In genomic region chr19:54141356-54141755, GRCh38 we compare ENCODE assay signal across 17 cellular contexts. TPM values are rescaled to one million over a fixed set of nuclear protein-coding genes. Genes with fewer than 3 reads are reported as not detected.
A peak's percentile ranks its signal among the peaks of the same experiment; 100 is the strongest.
DNase-seq lines count a peak whose midpoint lies in the region; ATAC-seq, FAIRE-seq and TF ChIP-seq lines count a peak whose summit lies in the region.
"Had no signal": no experiment of that assay in that cellular context is flagged by ENCODE, and none has a peak within 500 bp of the region (broad histone marks: within the 10 kb centered on the region; RNA-seq: fewer than 3 reads in every experiment).

No MANE protein-coding gene starts in this region.

- FAIRE-seq in HepG2 (lab: Jason Lieb, UNC) = no peak

- ATAC-seq in CD4-positive, CD25-positive, alpha-beta regulatory T cell (ENCODE audit: low read depth in 2 of 2) = no peak
- ATAC-seq in HepG2 (no peak), HG02870 (IDR thresholded peaks at IDR 0.05; ENCODE audit: unreplicated experiment) (no peak)
- ATAC-seq: activated CD8-positive, alpha-beta memory T cell treated with anti-CD3 and anti-CD28 coated beads, Interleukin-2, amount 10 ng/mL, durations not matched to agents 7 days and 5 days; sciatic nerve; stimulated activated memory B cell treated with anti-CD40 and anti-IgM and Interleukin-4, amounts not matched to agents 10 μg/mL and 1 μg/mL and 100 μg/mL, for 72 hours had no signal

- no peak overlapping the region for H3K9ac ChIP-seq in HepG2 (ENCODE audit: insufficient read depth, low read depth, low read length)

- peak overlapping the region; percentile 28 for H3K27ac ChIP-seq in CD4-positive, CD25-positive, alpha-beta regulatory T cell (ENCODE audit: insufficient read depth, low read length, poor library complexity, severe bottlenecking)
- H3K27ac ChIP-seq in HepG2 (ENCODE audit: extremely low read length, insufficient read depth, low read length) = no peak overlapping the region
- H3K27ac ChIP-seq: SK-N-MC, uterus had no signal

- H3K4me1 ChIP-seq in CD4-positive, CD25-positive, alpha-beta regulatory T cell (ENCODE audit: control insufficient read depth, insufficient read depth, low read length, poor library complexity, severe bottlenecking) = peaks cover 38% of the 10 kb centered on the region
- peaks cover 29% of the 10 kb centered on the region for H3K4me1 ChIP-seq in HepG2 (ENCODE audit: insufficient read depth, low read length)

- H3K4me3 ChIP-seq in CD4-positive, CD25-positive, alpha-beta regulatory T cell (ENCODE audit: low read depth, low read length) = no peak overlapping the region
- no peak overlapping the region for H3K4me3 ChIP-seq in HepG2 (replicated peaks in 1 of 3; ENCODE audit: insufficient read depth in 1 of 3, low read depth in 2 of 3, low read length in 3 of 3)
- H3K4me3 ChIP-seq: breast epithelium, SK-N-MC, uterus had no signal

- H3K4me3 Mint-ChIP-seq in CD4-positive, CD25-positive, alpha-beta regulatory T cell = peak overlapping the region in 1 of 4 donors; percentile 89
- peak overlapping the region in 1 of 5 experiments; percentile 94 for H3K4me3 Mint-ChIP-seq in brain
- H3K4me3 Mint-ChIP-seq: activated CD8-positive, alpha-beta memory T cell treated with anti-CD3 and anti-CD28 coated beads, Interleukin-2, amount 10 ng/mL, durations not matched to agents 7 days and 5 days; stimulated activated memory B cell treated with anti-CD40 and anti-IgM and Interleukin-4, amounts not matched to agents 10 μg/mL and 1 μg/mL and 100 μg/mL, for 72 hours had no signal

- peaks cover 23% of the 10 kb centered on the region for H3K36me3 Mint-ChIP-seq in CD4-positive, CD25-positive, alpha-beta regulatory T cell
- peaks cover 40% of the 10 kb centered on the region for H3K36me3 Mint-ChIP-seq in brain

- H3K4me2 ChIP-seq in HepG2 (ENCODE audit: low read depth, low read length) = no peak overlapping the region

- no peak for DNase-seq in CD4-positive, CD25-positive, alpha-beta regulatory T cell
- no peak for DNase-seq in HepG2 (ENCODE audit: low spot score)
- DNase-seq: activated CD8-positive, alpha-beta memory T cell treated with anti-CD3 and anti-CD28 coated beads, Interleukin-2, amount 10 ng/mL, durations not matched to agents 7 days and 5 days; activated naive CD4-positive, alpha-beta T cell treated with Interleukin-2 at 50 U/mL for 16 hours; Karpas-422; mesendoderm; NCI-H446 treated with DMSO at 0.1 percent for 48 hours; nucleus accumbens; stimulated activated CD4-positive, alpha-beta T cell treated with anti-CD3 and anti-CD28 coated beads, Interleukin-4, amount 100 ng/mL, for 24 hours; uterus had no signal

- TF ChIP-seq CTCF in brain (conservative IDR thresholded peaks at IDR 0.05) (no peak), HepG2 (CRISPR knock-in tag; IDR thresholded peaks at IDR 0.05) (no peak)

- in situ Hi-C loops in HepG2 (cut with HindIII; ENCODE audit: extremely low pct_ligation_motif_present, low pct_unique_long_range_greater_than_20kb) = no loop called here

- 96% methylated on average over 3 of the region's 3 CpGs for WGBS in HepG2 (ENCODE audit: low lambda C conversion rate)

- BruUV-seq in HepG2 (replicated peaks; lab: Mats Ljungman, UMichigan) = no TSS peak

- H3K36me3 ChIP-seq in CD4-positive, CD25-positive, alpha-beta regulatory T cell (ENCODE audit: control insufficient read depth, insufficient read depth, low read length) = peaks cover 54% of the 10 kb centered on the region
- peaks cover 48 to 68% of the 10 kb centered on the region in 2 experiments for H3K36me3 ChIP-seq in HepG2 (replicated peaks in 1 of 2; ENCODE audit: control insufficient read depth in 1 of 2, insufficient read depth in 2 of 2, low read length in 2 of 2)
- H3K36me3 ChIP-seq: uterus had no signal

- no peaks in the 10 kb centered on the region for H3K27me3 ChIP-seq in CD4-positive, CD25-positive, alpha-beta regulatory T cell (ENCODE audit: control insufficient read depth, insufficient read depth, low read length)
- H3K27me3 ChIP-seq in HepG2 (ENCODE audit: control insufficient read depth in 1 of 2, insufficient read depth in 2 of 2, low read length in 2 of 2) = no peaks in the 10 kb centered on the region; a peak in 1 of 5 replicates
- H3K27me3 ChIP-seq: breast epithelium, uterus had no signal

- no peak for TF ChIP-seq RAD21 in HepG2 (CRISPR knock-in tag; IDR thresholded peaks at IDR 0.05)

- no peak for TF ChIP-seq POLR2A in HepG2 (IDR thresholded peaks at IDR 0.05; ENCODE audit: insufficient read depth in 1 of 2, low read depth in 2 of 2, low read length in 2 of 2)

- CTCF ChIA-PET in HepG2 (lab: Yijun Ruan, JAX; ENCODE audit: low intra/inter-chr PET ratio, low total read pairs) = no interaction called here

- H3K9me3 Mint-ChIP-seq in CD4-positive, CD25-positive, alpha-beta regulatory T cell = no peaks in the 10 kb centered on the region
- H3K9me3 Mint-ChIP-seq in brain = no peaks in the 10 kb centered on the region
- H3K9me3 Mint-ChIP-seq: stimulated activated memory B cell treated with anti-CD40 and anti-IgM and Interleukin-4, amounts not matched to agents 10 μg/mL and 1 μg/mL and 100 μg/mL, for 72 hours had no signal

- peak overlapping the region in 1 of 3 donors; percentile 55 for H3K27ac Mint-ChIP-seq in CD4-positive, CD25-positive, alpha-beta regulatory T cell
- peak overlapping the region in 3 of 5 experiments; percentile 23 to 52 (median 29) for H3K27ac Mint-ChIP-seq in brain
- H3K27ac Mint-ChIP-seq: activated CD8-positive, alpha-beta memory T cell treated with anti-CD3 and anti-CD28 coated beads, Interleukin-2, amount 10 ng/mL, durations not matched to agents 7 days and 5 days had no signal

- TF ChIP-seq EP300 in HepG2 (IDR thresholded peaks at IDR 0.05; ENCODE audit: low read depth in 2 of 2, low read length in 2 of 2) (no peak), HepG2 (CRISPR knock-in tag; IDR thresholded peaks at IDR 0.05; ENCODE audit: borderline replicate concordance) (no peak)

- H4K20me1 ChIP-seq in HepG2 (ENCODE audit: insufficient read depth, low read length) = peaks cover 11% of the 10 kb centered on the region; the same call in 1 of the 2 replicates

- POLR2A ChIA-PET in HepG2 (lab: Yijun Ruan, JAX) = no interaction called here

- peaks cover 0 to 47% (median 25%) of the 10 kb centered on the region in 4 donors for H3K4me1 Mint-ChIP-seq in CD4-positive, CD25-positive, alpha-beta regulatory T cell
- H3K4me1 Mint-ChIP-seq in brain = peaks cover 40% of the 10 kb centered on the region

- H2AFZ ChIP-seq in HepG2 (ENCODE audit: low read length) = no peak overlapping the region

- H3K27me3 Mint-ChIP-seq in CD4-positive, CD25-positive, alpha-beta regulatory T cell = no peaks in the 10 kb centered on the region
- H3K27me3 Mint-ChIP-seq in brain = peaks cover 14% of the 10 kb centered on the region
- H3K27me3 Mint-ChIP-seq: activated CD8-positive, alpha-beta memory T cell treated with anti-CD3 and anti-CD28 coated beads, Interleukin-2, amount 10 ng/mL, durations not matched to agents 7 days and 5 days; stimulated activated memory B cell treated with anti-CD40 and anti-IgM and Interleukin-4, amounts not matched to agents 10 μg/mL and 1 μg/mL and 100 μg/mL, for 72 hours had no signal

- H3K79me2 ChIP-seq in HepG2 (ENCODE audit: insufficient read depth, low read length) = peaks cover 39% of the 10 kb centered on the region

- H3K9me3 ChIP-seq in CD4-positive, CD25-positive, alpha-beta regulatory T cell (ENCODE audit: control insufficient read depth in 2 of 2, low read length in 2 of 2) = no peaks in the 10 kb centered on the region
- no peaks in the 10 kb centered on the region for H3K9me3 ChIP-seq in HepG2 (ENCODE audit: low read length)
- H3K9me3 ChIP-seq: breast epithelium, uterus had no signal

- intact Hi-C loops in HepG2 (cut with micrococcal nuclease; ENCODE audit: unreplicated experiment) = no loop called here

RNA-seq across cellular contexts. Expression of gene CNOT3, which starts 3.8 kb away (rescaled TPM):
- 56.9 TPM for total RNA-seq in CD4-positive, CD25-positive, alpha-beta regulatory T cell
- polyA plus RNA-seq in CD4-positive, CD25-positive, alpha-beta regulatory T cell = 1 to 10 TPM; 3.9 to 6.6 (median 5.9) TPM
- polyA plus RNA-seq in brain (ENCODE audit: insufficient read depth, low read depth, low replicate concordance) (44.6 TPM), HepG2 (2011; rRNA removed) (4.3 and 4.9 TPM in 2 replicates)
- total RNA-seq in HepG2 (2016; rRNA removed; fragmentation: Illumina TruSeq; extraction: Trizol) = 5.8 and 7.6 TPM in 2 replicates
- 4.0 and 5.5 TPM in 2 replicates for total RNA-seq in HepG2 (2016; cell fraction: cytosol; rRNA removed; fragmentation: Illumina TruSeq; extraction: Trizol; ENCODE audit: low read depth)
- 6.1 and 8.1 TPM in 2 replicates for total RNA-seq in HepG2 (2016; cell fraction: insoluble cytoplasmic fraction; rRNA removed; fragmentation: Illumina TruSeq; extraction: Trizol)
- 11.8 and 13.1 TPM in 2 replicates for total RNA-seq in HepG2 (2016; cell fraction: membrane; rRNA removed; fragmentation: Illumina TruSeq; extraction: Trizol)
- total RNA-seq in HepG2 (2016; cell fraction: nucleus; rRNA removed; fragmentation: Illumina TruSeq; extraction: Trizol) = 11.3 and 13.6 TPM in 2 replicates
- polyA plus RNA-seq in HepG2 (2011; cell fraction: cytosol; rRNA removed) = 4.0 and 4.5 TPM in 2 replicates
- polyA plus RNA-seq in HepG2 (2011; cell fraction: nucleus; rRNA removed) = 21.1 and 21.5 TPM in 2 replicates
- polyA plus RNA-seq in HepG2 (2012) = 18.8 and 22.7 TPM in 2 replicates
- 7.9 TPM in 2 replicates for polyA plus RNA-seq in HepG2 (2016; cell fraction: cytosol; fragmentation: Illumina TruSeq; extraction: Trizol; ENCODE audit: low read depth)
- 25.5 and 38.4 TPM in 2 replicates for polyA plus RNA-seq in HepG2 (2016; cell fraction: insoluble cytoplasmic fraction; fragmentation: Illumina TruSeq; extraction: Trizol; ENCODE audit: low read depth)
- polyA plus RNA-seq in HepG2 (2016; cell fraction: membrane; fragmentation: Illumina TruSeq; extraction: Trizol; ENCODE audit: low read depth) = 11.9 and 12.9 TPM in 2 replicates
- 58.2 and 71.4 TPM in 2 replicates for polyA plus RNA-seq in HepG2 (2016; cell fraction: nucleus; fragmentation: Illumina TruSeq; extraction: Trizol; ENCODE audit: insufficient read depth, low read depth)
- 6.7 and 8.6 TPM in 2 replicates for polyA minus RNA-seq in HepG2 (2011; rRNA and poly(A)+ RNA removed; ENCODE audit: low replicate concordance)
- 13.1 and 16.9 TPM in 2 replicates for polyA minus RNA-seq in HepG2 (2011; cell fraction: cytosol; rRNA and poly(A)+ RNA removed)
- 7.5 and 10.3 TPM in 2 replicates for polyA minus RNA-seq in HepG2 (2011; cell fraction: nucleus; rRNA and poly(A)+ RNA removed)

RNA-seq across cellular contexts. Expression of gene LENG1, which starts 18.2 kb away (rescaled TPM):
- 9.3 TPM for total RNA-seq in CD4-positive, CD25-positive, alpha-beta regulatory T cell
- polyA plus RNA-seq in CD4-positive, CD25-positive, alpha-beta regulatory T cell = 10 to 100 TPM; 12.2 to 17.5 (median 13.8) TPM
- polyA plus RNA-seq in brain (ENCODE audit: insufficient read depth, low read depth, low replicate concordance) (14.0 TPM), HepG2 (2011; rRNA removed) (1.8 and 2.0 TPM in 2 replicates)
- 3.8 and 4.0 TPM in 2 replicates for total RNA-seq in HepG2 (2016; rRNA removed; fragmentation: Illumina TruSeq; extraction: Trizol)
- total RNA-seq in HepG2 (2016; cell fraction: cytosol; rRNA removed; fragmentation: Illumina TruSeq; extraction: Trizol; ENCODE audit: low read depth) = 1.9 and 2.2 TPM in 2 replicates
- 4.3 and 4.8 TPM in 2 replicates for total RNA-seq in HepG2 (2016; cell fraction: insoluble cytoplasmic fraction; rRNA removed; fragmentation: Illumina TruSeq; extraction: Trizol)
- 1.6 and 1.8 TPM in 2 replicates for total RNA-seq in HepG2 (2016; cell fraction: membrane; rRNA removed; fragmentation: Illumina TruSeq; extraction: Trizol)
- 2.2 and 2.7 TPM in 2 replicates for total RNA-seq in HepG2 (2016; cell fraction: nucleus; rRNA removed; fragmentation: Illumina TruSeq; extraction: Trizol)
- 2.1 and 2.4 TPM in 2 replicates for polyA plus RNA-seq in HepG2 (2011; cell fraction: cytosol; rRNA removed)
- polyA plus RNA-seq in HepG2 (2011; cell fraction: nucleus; rRNA removed) = 1.8 and 2.0 TPM in 2 replicates
- 2.6 TPM in 2 replicates for polyA plus RNA-seq in HepG2 (2012)
- 1.6 TPM in 2 replicates for polyA plus RNA-seq in HepG2 (2016; cell fraction: cytosol; fragmentation: Illumina TruSeq; extraction: Trizol; ENCODE audit: low read depth)
- polyA plus RNA-seq in HepG2 (2016; cell fraction: insoluble cytoplasmic fraction; fragmentation: Illumina TruSeq; extraction: Trizol; ENCODE audit: low read depth) = 4.4 and 4.9 TPM in 2 replicates
- 1.0 TPM in 2 replicates for polyA plus RNA-seq in HepG2 (2016; cell fraction: membrane; fragmentation: Illumina TruSeq; extraction: Trizol; ENCODE audit: low read depth)
- 2.7 and 3.1 TPM in 2 replicates for polyA plus RNA-seq in HepG2 (2016; cell fraction: nucleus; fragmentation: Illumina TruSeq; extraction: Trizol; ENCODE audit: insufficient read depth, low read depth)
- 0.40 and 0.48 TPM in 2 replicates for polyA minus RNA-seq in HepG2 (2011; rRNA and poly(A)+ RNA removed; ENCODE audit: low replicate concordance)
- 0.79 and 1.1 TPM in 2 replicates for polyA minus RNA-seq in HepG2 (2011; cell fraction: cytosol; rRNA and poly(A)+ RNA removed)
- 1.7 and 1.9 TPM in 2 replicates for polyA minus RNA-seq in HepG2 (2011; cell fraction: nucleus; rRNA and poly(A)+ RNA removed)

RNA-seq across cellular contexts. Expression of gene PRPF31, which starts 25.8 kb away (rescaled TPM):
- total RNA-seq in CD4-positive, CD25-positive, alpha-beta regulatory T cell = 57.8 TPM
- 10 to 100 TPM; 61.2 to 74.8 (median 69.6) TPM for polyA plus RNA-seq in CD4-positive, CD25-positive, alpha-beta regulatory T cell
- 69.6 TPM for polyA plus RNA-seq in brain (ENCODE audit: insufficient read depth, low read depth, low replicate concordance)
- total RNA-seq in HepG2 (2016; rRNA removed; fragmentation: Illumina TruSeq; extraction: Trizol) = 63.8 and 68.9 TPM in 2 replicates
- 9.6 and 11.5 TPM in 2 replicates for total RNA-seq in HepG2 (2016; cell fraction: cytosol; rRNA removed; fragmentation: Illumina TruSeq; extraction: Trizol; ENCODE audit: low read depth)
- 62.0 and 64.7 TPM in 2 replicates for total RNA-seq in HepG2 (2016; cell fraction: insoluble cytoplasmic fraction; rRNA removed; fragmentation: Illumina TruSeq; extraction: Trizol)
- 23.1 and 26.5 TPM in 2 replicates for total RNA-seq in HepG2 (2016; cell fraction: membrane; rRNA removed; fragmentation: Illumina TruSeq; extraction: Trizol)
- 30.4 and 33.1 TPM in 2 replicates for total RNA-seq in HepG2 (2016; cell fraction: nucleus; rRNA removed; fragmentation: Illumina TruSeq; extraction: Trizol)
- 23.8 and 29.5 TPM in 2 replicates for polyA plus RNA-seq in HepG2 (2011; rRNA removed)
- 25.5 and 31.8 TPM in 2 replicates for polyA plus RNA-seq in HepG2 (2011; cell fraction: cytosol; rRNA removed)
- polyA plus RNA-seq in HepG2 (2011; cell fraction: nucleus; rRNA removed) = 65.6 and 76.0 TPM in 2 replicates
- polyA plus RNA-seq in HepG2 (2012) = 31.9 and 33.4 TPM in 2 replicates
- polyA plus RNA-seq in HepG2 (2016; cell fraction: cytosol; fragmentation: Illumina TruSeq; extraction: Trizol; ENCODE audit: low read depth) = 8.8 and 9.7 TPM in 2 replicates
- 66.2 and 72.8 TPM in 2 replicates for polyA plus RNA-seq in HepG2 (2016; cell fraction: insoluble cytoplasmic fraction; fragmentation: Illumina TruSeq; extraction: Trizol; ENCODE audit: low read depth)
- 15.4 and 16.9 TPM in 2 replicates for polyA plus RNA-seq in HepG2 (2016; cell fraction: membrane; fragmentation: Illumina TruSeq; extraction: Trizol; ENCODE audit: low read depth)
- polyA plus RNA-seq in HepG2 (2016; cell fraction: nucleus; fragmentation: Illumina TruSeq; extraction: Trizol; ENCODE audit: insufficient read depth, low read depth) = 56.8 and 57.4 TPM in 2 replicates
- 21.6 and 22.6 TPM in 2 replicates for polyA minus RNA-seq in HepG2 (2011; rRNA and poly(A)+ RNA removed; ENCODE audit: low replicate concordance)
- 10.0 and 12.8 TPM in 2 replicates for polyA minus RNA-seq in HepG2 (2011; cell fraction: cytosol; rRNA and poly(A)+ RNA removed)
- polyA minus RNA-seq in HepG2 (2011; cell fraction: nucleus; rRNA and poly(A)+ RNA removed) = 14.3 and 15.6 TPM in 2 replicates

RNA-seq across cellular contexts. Expression of gene TFPT, which starts 25.9 kb away (rescaled TPM):
- 15.0 TPM for total RNA-seq in CD4-positive, CD25-positive, alpha-beta regulatory T cell
- polyA plus RNA-seq in CD4-positive, CD25-positive, alpha-beta regulatory T cell = 10 to 100 TPM; 18.8 to 26.8 (median 23.9) TPM
- 48.3 TPM for polyA plus RNA-seq in brain (ENCODE audit: insufficient read depth, low read depth, low replicate concordance)
- 10.7 and 13.5 TPM in 2 replicates for total RNA-seq in HepG2 (2016; rRNA removed; fragmentation: Illumina TruSeq; extraction: Trizol)
- 2.1 and 3.1 TPM in 2 replicates for total RNA-seq in HepG2 (2016; cell fraction: cytosol; rRNA removed; fragmentation: Illumina TruSeq; extraction: Trizol; ENCODE audit: low read depth)
- total RNA-seq in HepG2 (2016; cell fraction: insoluble cytoplasmic fraction; rRNA removed; fragmentation: Illumina TruSeq; extraction: Trizol) = 11.6 and 13.6 TPM in 2 replicates
- 3.8 and 5.2 TPM in 2 replicates for total RNA-seq in HepG2 (2016; cell fraction: membrane; rRNA removed; fragmentation: Illumina TruSeq; extraction: Trizol)
- 3.8 and 4.7 TPM in 2 replicates for total RNA-seq in HepG2 (2016; cell fraction: nucleus; rRNA removed; fragmentation: Illumina TruSeq; extraction: Trizol)
- polyA plus RNA-seq in HepG2 (2011; rRNA removed) = 8.4 and 8.6 TPM in 2 replicates
- 9.4 and 11.7 TPM in 2 replicates for polyA plus RNA-seq in HepG2 (2011; cell fraction: cytosol; rRNA removed)
- polyA plus RNA-seq in HepG2 (2011; cell fraction: nucleus; rRNA removed) = 5.1 and 6.7 TPM in 2 replicates
- polyA plus RNA-seq in HepG2 (2012) = 7.3 and 8.0 TPM in 2 replicates
- 3.5 and 3.7 TPM in 2 replicates for polyA plus RNA-seq in HepG2 (2016; cell fraction: cytosol; fragmentation: Illumina TruSeq; extraction: Trizol; ENCODE audit: low read depth)
- polyA plus RNA-seq in HepG2 (2016; cell fraction: insoluble cytoplasmic fraction; fragmentation: Illumina TruSeq; extraction: Trizol; ENCODE audit: low read depth) = 15.5 and 17.3 TPM in 2 replicates
- 4.2 and 4.3 TPM in 2 replicates for polyA plus RNA-seq in HepG2 (2016; cell fraction: membrane; fragmentation: Illumina TruSeq; extraction: Trizol; ENCODE audit: low read depth)
- polyA plus RNA-seq in HepG2 (2016; cell fraction: nucleus; fragmentation: Illumina TruSeq; extraction: Trizol; ENCODE audit: insufficient read depth, low read depth) = 11.7 and 12.0 TPM in 2 replicates
- polyA minus RNA-seq in HepG2 (2011; rRNA and poly(A)+ RNA removed; ENCODE audit: low replicate concordance) = 3.3 and 3.6 TPM in 2 replicates
- polyA minus RNA-seq in HepG2 (2011; cell fraction: cytosol; rRNA and poly(A)+ RNA removed) = 2.1 and 3.3 TPM in 2 replicates
- 2.2 and 2.3 TPM in 2 replicates for polyA minus RNA-seq in HepG2 (2011; cell fraction: nucleus; rRNA and poly(A)+ RNA removed)

RNA-seq across cellular contexts. Expression of gene TMC4, which starts 31.6 kb away (rescaled TPM):
- total RNA-seq in CD4-positive, CD25-positive, alpha-beta regulatory T cell = 1.1 TPM
- under 1 TPM in 3 of 4 donors, not detected in 1; 0.42 to 0.60 (median 0.49) TPM for polyA plus RNA-seq in CD4-positive, CD25-positive, alpha-beta regulatory T cell
- polyA plus RNA-seq in brain (ENCODE audit: insufficient read depth, low read depth, low replicate concordance) (4.1 TPM), HepG2 (2011; rRNA removed) (0.13 and 0.35 TPM in 2 replicates)
- total RNA-seq in HepG2 (2016; rRNA removed; fragmentation: Illumina TruSeq; extraction: Trizol) = 0.24 TPM in 1 of 2 replicates, not detected in the other
- total RNA-seq in HepG2 (2016; cell fraction: cytosol; rRNA removed; fragmentation: Illumina TruSeq; extraction: Trizol; ENCODE audit: low read depth) = not detected in 2 replicates
- total RNA-seq in HepG2 (2016; cell fraction: insoluble cytoplasmic fraction; rRNA removed; fragmentation: Illumina TruSeq; extraction: Trizol) = 0.15 TPM in 1 of 2 replicates, not detected in the other
- total RNA-seq in HepG2 (2016; cell fraction: membrane; rRNA removed; fragmentation: Illumina TruSeq; extraction: Trizol) = 0.41 TPM in 1 of 2 replicates, not detected in the other
- total RNA-seq in HepG2 (2016; cell fraction: nucleus; rRNA removed; fragmentation: Illumina TruSeq; extraction: Trizol) = not detected in 2 replicates
- polyA plus RNA-seq in HepG2 (2011; cell fraction: cytosol; rRNA removed) = 0.08 and 0.15 TPM in 2 replicates
- 1.8 and 1.9 TPM in 2 replicates for polyA plus RNA-seq in HepG2 (2011; cell fraction: nucleus; rRNA removed)
- 0.41 and 0.86 TPM in 2 replicates for polyA plus RNA-seq in HepG2 (2012)
- polyA plus RNA-seq in HepG2 (2016; cell fraction: cytosol; fragmentation: Illumina TruSeq; extraction: Trizol; ENCODE audit: low read depth) = 0.26 TPM in 1 of 2 replicates, not detected in the other
- polyA plus RNA-seq in HepG2 (2016; cell fraction: insoluble cytoplasmic fraction; fragmentation: Illumina TruSeq; extraction: Trizol; ENCODE audit: low read depth) = not detected in 2 replicates
- polyA plus RNA-seq in HepG2 (2016; cell fraction: membrane; fragmentation: Illumina TruSeq; extraction: Trizol; ENCODE audit: low read depth) = 0.10 and 0.50 TPM in 2 replicates
- 0.73 TPM in 1 of 2 replicates, not detected in the other for polyA plus RNA-seq in HepG2 (2016; cell fraction: nucleus; fragmentation: Illumina TruSeq; extraction: Trizol; ENCODE audit: insufficient read depth, low read depth)
- 0.12 and 0.35 TPM in 2 replicates for polyA minus RNA-seq in HepG2 (2011; rRNA and poly(A)+ RNA removed; ENCODE audit: low replicate concordance)
- polyA minus RNA-seq in HepG2 (2011; cell fraction: cytosol; rRNA and poly(A)+ RNA removed) = not detected in 2 replicates
- polyA minus RNA-seq in HepG2 (2011; cell fraction: nucleus; rRNA and poly(A)+ RNA removed) = 0.87 TPM in 1 of 2 replicates, not detected in the other
- total RNA-seq: glomerular endothelial cell had no signal
